Comparison of ENCODE assay signal across 9 cellular contexts in genomic region chr20:53739799-53740785, GRCh38.
DNase-seq lines count a peak whose midpoint lies in the region; ATAC-seq and TF ChIP-seq lines count a peak whose summit lies in the region.
"Had no signal": no experiment of that assay in that cellular context is flagged by ENCODE, and none has a peak within 500 bp of the region (broad histone marks: within the 10 kb centered on the region; RNA-seq: fewer than 3 reads in every experiment).

No MANE protein-coding gene starts in this region.

- peak overlapping the region; percentile 80 for H3K9ac ChIP-seq in mucosa of stomach (ENCODE audit: low read length)
- H3K9ac ChIP-seq: KMS-11 had no signal

- H3K4me1 Mint-ChIP-seq in activated naive CD8-positive, alpha-beta T cell treated with anti-CD3 and anti-CD28 coated beads, Interleukin-2, amount 10 ng/mL, durations not matched to agents 7 days and 5 days, result peaks cover 48% of the 10 kb centered on the region

- ATAC-seq in GM21423 (IDR thresholded peaks at IDR 0.05; ENCODE audit: unreplicated experiment), result peak; percentile 53
- ATAC-seq in activated naive CD8-positive, alpha-beta T cell treated with anti-CD3 and anti-CD28 coated beads, Interleukin-2, amount 10 ng/mL, durations not matched to agents 7 days and 5 days (ENCODE audit: low read depth), result peak; percentile 62
- ATAC-seq in psoas muscle, result no peak

- peak overlapping the region; percentile 88 for H3K27ac Mint-ChIP-seq in activated naive CD8-positive, alpha-beta T cell treated with anti-CD3 and anti-CD28 coated beads, Interleukin-2, amount 10 ng/mL, durations not matched to agents 7 days and 5 days

- peak overlapping the region; percentile 58 for H3K4me3 ChIP-seq in NB4 (ENCODE audit: low read depth, low read length)
- H3K4me3 ChIP-seq in mucosa of stomach (ENCODE audit: low read length), result peak overlapping the region; percentile 32
- no peak overlapping the region for H3K4me3 ChIP-seq in psoas muscle

- H3K9me3 Mint-ChIP-seq in activated naive CD8-positive, alpha-beta T cell treated with anti-CD3 and anti-CD28 coated beads, Interleukin-2, amount 10 ng/mL, durations not matched to agents 7 days and 5 days, result no peaks in the 10 kb centered on the region

- TF ChIP-seq CTCF in NB4 (IDR thresholded peaks at IDR 0.05; ENCODE audit: low read depth, low read length), result no peak
- no peak for TF ChIP-seq CTCF in psoas muscle (IDR thresholded peaks at IDR 0.05)

- H3K9me3 ChIP-seq in mucosa of stomach (ENCODE audit: control insufficient read depth, low read length) (no peaks in the 10 kb centered on the region), psoas muscle (no peaks in the 10 kb centered on the region)

- no peaks in the 10 kb centered on the region for H3K27me3 ChIP-seq in mucosa of stomach (ENCODE audit: control insufficient read depth, insufficient read depth, low read length)
- H3K27me3 ChIP-seq in psoas muscle (ENCODE audit: insufficient read depth in 3 of 3, low read length in 2 of 3), result peaks cover 0 to 3% (median 2%) of the 10 kb centered on the region in 3 donors

- DNase-seq in Caki2 (ENCODE audit: low read depth) (peak; percentile 58), NB4 (ENCODE audit: low read depth) (peak; percentile 84), psoas muscle (no peak), posterior cingulate gyrus (no peak), NCI-H2081 treated with DMSO at 0.1 percent for 48 hours (lab: John Stamatoyannopoulos, UW) (no peak)
- DNase-seq in activated naive CD8-positive, alpha-beta T cell treated with anti-CD3 and anti-CD28 coated beads, Interleukin-2, amount 10 ng/mL, durations not matched to agents 7 days and 5 days, result no peak

- H3K36me3 ChIP-seq in mucosa of stomach (ENCODE audit: control insufficient read depth, insufficient read depth, low read length) (no peaks in the 10 kb centered on the region), psoas muscle (ENCODE audit: insufficient read depth in 1 of 2, low read depth in 1 of 2) (no peaks in the 10 kb centered on the region)

- POLR2A ChIA-PET in activated naive CD8-positive, alpha-beta T cell treated with anti-CD3 and anti-CD28 coated beads, Interleukin-2, amount 10 ng/mL, durations not matched to agents 7 days and 5 days (lab: Charles Lee), result interaction anchor here (0.6 to 2.1 kb wide), 9 partner anchors 9 to 145 kb away, joined by 3 to 8 read pairs (median 6); no protein-coding TSS in a partner anchor

- 69 to 73% (median 70%) methylated on average over 16 of the region's 16 CpGs for WGBS in psoas muscle, 3 donors

- no peak overlapping the region for H3K27ac ChIP-seq in psoas muscle
- H3K27ac ChIP-seq: KMS-11 had no signal

- TF ChIP-seq POLR2A in NB4 (IDR thresholded peaks at IDR 0.05; ENCODE audit: extremely low read depth, insufficient read length), result no peak

- H3K4me3 Mint-ChIP-seq in activated naive CD8-positive, alpha-beta T cell treated with anti-CD3 and anti-CD28 coated beads, Interleukin-2, amount 10 ng/mL, durations not matched to agents 7 days and 5 days, result peak overlapping the region; percentile 79

- no peaks in the 10 kb centered on the region for H3K36me3 Mint-ChIP-seq in activated naive CD8-positive, alpha-beta T cell treated with anti-CD3 and anti-CD28 coated beads, Interleukin-2, amount 10 ng/mL, durations not matched to agents 7 days and 5 days

- in situ Hi-C loops in Caki2 (cut with HindIII; ENCODE audit: low pct_unique_long_range_greater_than_20kb, low sequenced_read_pairs), result no loop called here

- peaks cover 55% of the 10 kb centered on the region for H3K4me1 ChIP-seq in mucosa of stomach (ENCODE audit: control insufficient read depth, insufficient read depth, low read length)
- H3K4me1 ChIP-seq in psoas muscle, result peaks cover 12% of the 10 kb centered on the region

- H3K27me3 Mint-ChIP-seq in activated naive CD8-positive, alpha-beta T cell treated with anti-CD3 and anti-CD28 coated beads, Interleukin-2, amount 10 ng/mL, durations not matched to agents 7 days and 5 days, result no peaks in the 10 kb centered on the region

- intact Hi-C loops in psoas muscle (cut with DNase I) (loop anchor here in 1 of 2 donors (5.0 kb wide), 1 partner anchor 87 kb away; no protein-coding TSS in a partner anchor), posterior cingulate gyrus (cut with DNase I) (no loop called here)

Comparison
In these comparisons a context has a peak if more than half of its experiments do, and no peak if none do; other contexts are left out.
1. DNase-seq: peak in Caki2 (single experiment) and NB4 (single experiment); none in activated naive CD8-positive, alpha-beta T cell treated with anti-CD3 and anti-CD28 coated beads, Interleukin-2, amount 10 ng/mL, durations not matched to agents 7 days and 5 days (single experiment), psoas muscle (0 of 2), posterior cingulate gyrus (0 of 10) and NCI-H2081 treated with DMSO at 0.1 percent for 48 hours (single experiment).
2. ATAC-seq: peak in GM21423 (single experiment) and activated naive CD8-positive, alpha-beta T cell treated with anti-CD3 and anti-CD28 coated beads, Interleukin-2, amount 10 ng/mL, durations not matched to agents 7 days and 5 days (single experiment); none in psoas muscle (0 of 4).